Comparison of ENCODE assay signal across 8 cellular contexts in the genomic region with DNA sequence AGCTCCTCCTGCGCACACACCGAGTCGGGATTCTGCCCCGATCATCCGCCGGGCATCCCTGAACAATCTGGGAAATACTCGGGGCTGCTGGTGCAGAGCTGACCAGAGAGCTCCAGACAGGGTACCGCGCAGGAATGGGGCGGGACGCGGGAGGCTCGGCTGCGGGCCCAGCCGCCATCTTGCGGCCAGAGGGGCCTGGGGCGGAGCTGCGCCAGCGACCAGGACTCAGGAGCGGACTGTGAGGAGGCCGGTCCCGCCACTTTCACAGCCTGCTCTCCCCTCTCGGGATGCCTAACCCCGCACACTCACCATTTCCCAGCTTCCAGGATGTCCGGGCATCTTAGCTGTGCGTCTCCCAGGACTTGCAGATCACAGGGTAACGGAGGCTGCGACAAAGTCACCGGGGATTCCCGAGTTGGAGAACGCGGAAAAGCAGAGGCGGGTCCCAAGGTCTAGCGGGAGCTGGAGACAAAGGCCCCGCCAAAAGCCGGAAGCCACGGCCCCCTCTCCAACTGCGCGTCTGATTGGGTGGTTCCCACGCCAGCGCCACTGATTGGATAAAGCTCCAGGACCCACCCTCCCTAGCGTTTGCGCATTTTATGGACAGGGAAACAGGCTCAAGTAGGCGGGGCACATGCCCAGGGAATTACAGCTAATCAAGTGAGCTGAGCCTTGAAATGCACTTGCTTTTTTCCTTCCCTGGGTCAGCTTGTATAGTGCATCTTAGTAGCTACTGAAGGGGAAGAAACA. TPM values are rescaled to one million over a fixed set of nuclear protein-coding genes. Genes with fewer than 3 reads are reported as not detected.
DNase-seq lines count a peak whose midpoint lies in the region; ATAC-seq and TF ChIP-seq lines count a peak whose summit lies in the region.

No MANE protein-coding gene starts in this region.

- peak overlapping the region; percentile 95 for H3K4me3 Mint-ChIP-seq in activated B cell treated with CpG ODN at 0.5 μM for 24 hours

- intact Hi-C loops in activated B cell treated with CpG ODN at 0.5 μM for 24 hours (cut with micrococcal nuclease) = loop anchor here (1.0 to 10.0 kb wide), 4 partner anchors 15 to 1284 kb away; a partner anchor contains a TSS

- CTCF ChIA-PET in activated B cell treated with CpG ODN at 0.5 μM for 24 hours (lab: Charles Lee) = interaction anchor here (0.8 to 1.5 kb wide), 2 partner anchors 15 to 84 kb away, joined by 3 to 5 read pairs; a partner anchor contains a TSS

- H3K27me3 Mint-ChIP-seq in activated B cell treated with CpG ODN at 0.5 μM for 24 hours = no peaks in the 10 kb centered on the region

- peak overlapping the region; percentile 74 for H3K4me3 ChIP-seq in GM12864 (ENCODE audit: low read depth, low read length)
- peak overlapping the region; percentile 58 to 95 (median 73) for H3K4me3 ChIP-seq in skin epidermis

- ATAC-seq in HG02759 (IDR thresholded peaks at IDR 0.05; ENCODE audit: unreplicated experiment) (peak; percentile 98), activated B cell treated with CpG ODN at 0.5 μM for 24 hours (ENCODE audit: low read depth) (peak; percentile 99)

- POLR2A ChIA-PET in activated B cell treated with CpG ODN at 0.5 μM for 24 hours (lab: Charles Lee) = interaction anchor here (0.6 to 3.0 kb wide), 11 partner anchors 11 to 1286 kb away, joined by 3 to 63 read pairs (median 4); a partner anchor contains a TSS

- TF ChIP-seq CTCF in GM12864 (IDR thresholded peaks at IDR 0.05; ENCODE audit: low read depth, low read length, missing control alignments) (no peak), activated B cell treated with CpG ODN at 0.5 μM for 24 hours (IDR thresholded peaks at IDR 0.05) (no peak)

- H3K27ac Mint-ChIP-seq in activated B cell treated with CpG ODN at 0.5 μM for 24 hours = peak overlapping the region; percentile 84

- H3K27ac ChIP-seq in caudate nucleus (ENCODE audit: low read depth, low read length) (peak overlapping the region; percentile 71), skin epidermis (peak overlapping the region in 19 of 21 experiments; percentile 11 to 88 (median 71))

- DNase-seq in GM12864 (ENCODE audit: low read depth) (peak; percentile 68), NCI-H2029 (lab: John Stamatoyannopoulos, UW) (peak; percentile 96), activated B cell treated with CpG ODN at 0.5 μM for 24 hours (peak; percentile 79), caudate nucleus (lab: John Stamatoyannopoulos, UW) (peak; percentile 69 to 97 (median 88)), iPS-NIHi7 (ENCODE audit: extremely low spot score) (peak; percentile 98), cortex of kidney (lab: John Stamatoyannopoulos, UW) (no peak)

- H3K4me1 Mint-ChIP-seq in activated B cell treated with CpG ODN at 0.5 μM for 24 hours = peaks cover 21% of the 10 kb centered on the region

- no peaks in the 10 kb centered on the region for H3K9me3 Mint-ChIP-seq in activated B cell treated with CpG ODN at 0.5 μM for 24 hours

- peaks cover 23% of the 10 kb centered on the region for H3K36me3 Mint-ChIP-seq in activated B cell treated with CpG ODN at 0.5 μM for 24 hours (ENCODE audit: low read depth)

RNA-seq across cellular contexts. Expression of a gene that starts 15.8 kb away (rescaled TPM):
- total RNA-seq in activated B cell treated with CpG ODN at 0.5 μM for 24 hours = 41.8 and 52.4 TPM in 2 replicates
